In genomic region chr6:98847767-98848538, GRCh38 we compare ENCODE assay signal across 9 cellular contexts. TPM values are rescaled to one million over a fixed set of nuclear protein-coding genes. Genes with fewer than 3 reads are reported as not detected.
A peak's percentile ranks its signal among the peaks of the same experiment; 100 is the strongest.
DNase-seq lines count a peak whose midpoint lies in the region; ATAC-seq and TF ChIP-seq lines count a peak whose summit lies in the region.
"Had no signal": no experiment of that assay in that cellular context is flagged by ENCODE, and none has a peak within 500 bp of the region (broad histone marks: within the 10 kb centered on the region; RNA-seq: fewer than 3 reads in every experiment).

No MANE protein-coding gene starts in this region.

- H3K9me3 ChIP-seq in gastroesophageal sphincter: no peaks in the 10 kb centered on the region

- H3K27ac ChIP-seq in gastroesophageal sphincter: no peak overlapping the region

- TF ChIP-seq EP300 in gastroesophageal sphincter (IDR thresholded peaks at IDR 0.05): no peak

- peak overlapping the region in 1 of 2 donors; percentile 15 for H3K4me3 ChIP-seq in gastroesophageal sphincter

- peaks cover 0 to 42% (median 20%) of the 10 kb centered on the region in 3 donors for H3K4me1 ChIP-seq in gastroesophageal sphincter

- no peak for TF ChIP-seq CTCF in gastroesophageal sphincter (IDR thresholded peaks at IDR 0.05)

- no CpG with 5 or more reads among the region's 52 CpGs for WGBS in gastroesophageal sphincter (ENCODE audit: low coverage in 1 of 2), 2 donors

- ATAC-seq in GM18909 (IDR thresholded peaks at IDR 0.05; ENCODE audit: poor library complexity, unreplicated experiment) (peak; percentile 55), HG02981 (IDR thresholded peaks at IDR 0.05; ENCODE audit: unreplicated experiment) (peak; percentile 50), gastroesophageal sphincter (peak; percentile 28), HG03439 (IDR thresholded peaks at IDR 0.05; ENCODE audit: unreplicated experiment) (no peak)

- TF ChIP-seq POLR2A in gastroesophageal sphincter (IDR thresholded peaks at IDR 0.05): no peak
- no peak for TF ChIP-seq POLR2A in erythroblast (IDR thresholded peaks at IDR 0.05; ENCODE audit: low read length)

- DNase-seq in retina (peak; percentile 85), erythroblast (lab: John Stamatoyannopoulos, UW) (no peak), NCI-H1930 (lab: John Stamatoyannopoulos, UW) (no peak), EL (no peak)

- no peaks in the 10 kb centered on the region for H3K36me3 ChIP-seq in gastroesophageal sphincter

- H3K27me3 ChIP-seq in gastroesophageal sphincter: peaks cover 69% of the 10 kb centered on the region

RNA-seq across cellular contexts. Expression of gene POU3F2, which starts 13.6 kb away (rescaled TPM):
- under 1 TPM in 1 of 4 donors, not detected in 3; 0.08 TPM for total RNA-seq in gastroesophageal sphincter
- total RNA-seq: T-helper 1 cell treated with Interleukin-12 subunit alpha and Interleukin-12 subunit beta and Interleukin-4 antibody, amounts not matched to agents 30 ng/mL and 1 ng/mL, for 36 hours had no signal
